ENCODE assay signal across 15 cellular contexts in genomic region chr2:133871810-133872209, GRCh38.
"Had no signal": no experiment of that assay in that cellular context is flagged by ENCODE, and none has a peak within 500 bp of the region (broad histone marks: within the 10 kb centered on the region; RNA-seq: fewer than 3 reads in every experiment).

No MANE protein-coding gene starts in this region.

- H3K9me3 ChIP-seq: neutrophil, uterus had no signal

- H3K36me3 ChIP-seq: left ventricle myocardium inferior, neutrophil, tibial nerve, uterus had no signal

- H3K27me3 ChIP-seq: neutrophil, tibial nerve had no signal

- H3K4me3 ChIP-seq: left ventricle myocardium inferior, tibial nerve, uterus had no signal

- H3K4me1 ChIP-seq: left ventricle myocardium inferior, tibial nerve, uterus had no signal

- ATAC-seq: effector memory CD8-positive, alpha-beta T cell; natural killer cell had no signal

- H3K27ac ChIP-seq: epithelial cell of prostate, left ventricle myocardium inferior, neutrophil, tibial nerve, uterus had no signal

- DNase-seq: activated naive CD4-positive, alpha-beta T cell; dermis blood vessel endothelial cell; effector memory CD8-positive, alpha-beta T cell; hippocampal formation; kidney; left ventricle myocardium inferior; natural killer cell; posterior cingulate gyrus; stimulated activated CD4-positive, alpha-beta T cell treated with anti-CD3 and anti-CD28 coated beads, Interleukin-15, amount 100 ng/mL, for 24 hours; stimulated activated CD4-positive, alpha-beta T cell treated with anti-CD3 and anti-CD28 coated beads, Interleukin-4, amount 100 ng/mL, for 1 hour; stimulated activated naive CD4-positive, alpha-beta T cell; uterus had no signal
